1 cellular context compared by ENCODE assay signal in genomic region chr2:219081701-219082331, GRCh38.
TF ChIP-seq lines count a peak whose summit lies in the region.

No MANE protein-coding gene starts in this region.

TF ChIP-seq in liver, 16 proteins besides CTCF, POLR2A, EP300 and RAD21 (continued from another document):
- TF ChIP-seq EGR1 (IDR thresholded peaks at IDR 0.05; ENCODE audit: low read depth in 2 of 2): no peak
- TF ChIP-seq REST (IDR thresholded peaks at IDR 0.05): no peak
- peak; percentile 47 to 62 for TF ChIP-seq HNF4A (conservative IDR thresholded peaks at IDR 0.05)
- no peak for TF ChIP-seq JUND (IDR thresholded peaks at IDR 0.05)
- no peak for TF ChIP-seq RXRA (IDR thresholded peaks at IDR 0.05)
